Comparison of ENCODE assay signal across 9 cellular contexts in the genomic region with DNA sequence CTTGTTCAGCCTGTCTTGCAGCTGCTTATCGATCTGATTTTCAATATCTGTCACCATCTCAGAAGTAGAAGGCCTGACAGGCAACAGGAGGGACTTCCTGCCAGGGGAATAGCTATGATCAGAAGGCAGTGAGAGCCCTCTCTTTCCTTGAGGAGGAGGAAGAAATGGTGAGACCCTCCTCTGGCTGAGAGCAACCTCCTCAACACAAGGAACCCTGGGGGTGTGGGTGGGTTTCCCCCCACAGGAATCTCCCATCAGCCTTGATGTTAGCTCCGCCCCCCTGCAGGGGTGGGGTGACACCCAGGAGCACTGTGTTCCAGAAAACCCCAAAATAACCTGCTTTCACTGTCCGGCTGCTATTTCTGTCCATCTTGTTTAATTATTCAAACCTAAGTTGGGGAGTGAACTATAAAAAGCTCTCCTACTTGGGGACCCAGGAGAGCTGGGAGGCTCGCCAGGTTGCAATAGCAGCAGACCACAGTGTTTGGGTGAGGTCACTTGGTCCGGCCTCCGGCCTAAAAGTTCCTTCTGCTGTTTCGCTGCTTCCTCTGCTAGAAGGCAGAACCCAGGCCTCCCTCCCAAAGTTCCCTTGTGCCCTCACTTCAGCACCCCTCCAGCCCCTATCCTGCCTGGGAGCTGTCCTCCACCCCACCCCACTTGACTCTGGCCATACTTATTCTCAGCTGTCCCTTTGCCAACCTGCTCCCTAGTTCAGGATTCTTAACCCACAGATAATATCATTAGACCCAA. TPM values are rescaled to one million over a fixed set of nuclear protein-coding genes. Genes with fewer than 3 reads are reported as not detected.
A peak's percentile ranks its signal among the peaks of the same experiment; 100 is the strongest.
DNase-seq lines count a peak whose midpoint lies in the region; ATAC-seq and TF ChIP-seq lines count a peak whose summit lies in the region.
"Had no signal": no experiment of that assay in that cellular context is flagged by ENCODE, and none has a peak within 500 bp of the region (broad histone marks: within the 10 kb centered on the region; RNA-seq: fewer than 3 reads in every experiment).

No MANE protein-coding gene starts in this region.

- 59% methylated on average over 6 of the region's 7 CpGs for WGBS in suprapubic skin

- peak overlapping the region; percentile 75 for H3K27ac Mint-ChIP-seq in activated T-helper 1 cell treated with anti-CD3 and anti-CD28 coated beads, Interleukin-12 subunit alpha, Interleukin-12 subunit beta, Interleukin-2, Interleukin-4 antibody, amounts not matched to agents 30 ng/mL and 10 ng/mL and 1 ng/mL, durations not matched to agents 14 hours and 24 hours and 36 hours
- H3K27ac Mint-ChIP-seq in immature natural killer cell = peak overlapping the region; percentile 81 to 100 (median 95)

- H3K36me3 ChIP-seq in suprapubic skin = no peaks in the 10 kb centered on the region

- peak; percentile 24 for DNase-seq in NOMO-1 treated with DMSO at 0.1 percent for 48 hours (lab: John Stamatoyannopoulos, UW; ENCODE audit: unreplicated experiment)
- DNase-seq in NOMO-1 treated with dmso at 0.1 percent for 144 hours (lab: John Stamatoyannopoulos, UW; ENCODE audit: unreplicated experiment) = no peak
- no peak for DNase-seq in activated T-helper 1 cell treated with anti-CD3 and anti-CD28 coated beads, Interleukin-12 subunit alpha, Interleukin-12 subunit beta, Interleukin-2, Interleukin-4 antibody, amounts not matched to agents 30 ng/mL and 10 ng/mL and 1 ng/mL, durations not matched to agents 14 hours and 24 hours and 36 hours (ENCODE audit: low spot score)
- DNase-seq in immature natural killer cell = peak in 1 of 3 donors; percentile 48
- peak in 1 of 2 donors; percentile 79 for DNase-seq in suprapubic skin (ENCODE audit: low spot score in 2 of 2)
- DNase-seq in NCI-H526 treated with DMSO at 0.1 percent for 48 hours (lab: John Stamatoyannopoulos, UW) = no peak
- DNase-seq in SIG-M5 treated with dmso at 0.1 percent for 504 hours (lab: John Stamatoyannopoulos, UW; ENCODE audit: unreplicated experiment) = no peak
- DNase-seq: 8988T had no signal

- H3K27ac ChIP-seq in suprapubic skin = peak overlapping the region; percentile 84

- TF ChIP-seq CTCF in suprapubic skin (IDR thresholded peaks at IDR 0.05) = no peak

- H3K4me3 ChIP-seq in suprapubic skin = peak overlapping the region; percentile 4

- H3K27me3 ChIP-seq in suprapubic skin = no peaks in the 10 kb centered on the region

- no peaks in the 10 kb centered on the region for H3K27me3 Mint-ChIP-seq in activated T-helper 1 cell treated with anti-CD3 and anti-CD28 coated beads, Interleukin-12 subunit alpha, Interleukin-12 subunit beta, Interleukin-2, Interleukin-4 antibody, amounts not matched to agents 30 ng/mL and 10 ng/mL and 1 ng/mL, durations not matched to agents 14 hours and 24 hours and 36 hours (ENCODE audit: insufficient read depth)
- H3K27me3 Mint-ChIP-seq in immature natural killer cell (ENCODE audit: low read depth in 3 of 3) = peaks cover 12 to 25% (median 24%) of the 10 kb centered on the region in 3 donors

- no peak for ATAC-seq in GM18868 (IDR thresholded peaks at IDR 0.05; ENCODE audit: unreplicated experiment)

- H3K4me3 Mint-ChIP-seq in activated T-helper 1 cell treated with anti-CD3 and anti-CD28 coated beads, Interleukin-12 subunit alpha, Interleukin-12 subunit beta, Interleukin-2, Interleukin-4 antibody, amounts not matched to agents 30 ng/mL and 10 ng/mL and 1 ng/mL, durations not matched to agents 14 hours and 24 hours and 36 hours = peak overlapping the region; percentile 78
- peak overlapping the region; percentile 45 to 69 (median 64) for H3K4me3 Mint-ChIP-seq in immature natural killer cell

- peaks cover 56% of the 10 kb centered on the region for H3K4me1 Mint-ChIP-seq in activated T-helper 1 cell treated with anti-CD3 and anti-CD28 coated beads, Interleukin-12 subunit alpha, Interleukin-12 subunit beta, Interleukin-2, Interleukin-4 antibody, amounts not matched to agents 30 ng/mL and 10 ng/mL and 1 ng/mL, durations not matched to agents 14 hours and 24 hours and 36 hours (ENCODE audit: low read depth)
- peaks cover 52 to 55% of the 10 kb centered on the region in 2 donors for H3K4me1 Mint-ChIP-seq in immature natural killer cell

- TF ChIP-seq EP300 in suprapubic skin (IDR thresholded peaks at IDR 0.05) = no peak

- intact Hi-C loops in activated T-helper 1 cell treated with anti-CD3 and anti-CD28 coated beads, Interleukin-12 subunit alpha, Interleukin-12 subunit beta, Interleukin-2, Interleukin-4 antibody, amounts not matched to agents 30 ng/mL and 10 ng/mL and 1 ng/mL, durations not matched to agents 14 hours and 24 hours and 36 hours (cut with micrococcal nuclease) = loop anchor here (5.0 to 10.0 kb wide), 3 partner anchors 64 to 654 kb away; a partner anchor contains a TSS

- no peak for TF ChIP-seq POLR2A in suprapubic skin (IDR thresholded peaks at IDR 0.05)

- H3K36me3 Mint-ChIP-seq in activated T-helper 1 cell treated with anti-CD3 and anti-CD28 coated beads, Interleukin-12 subunit alpha, Interleukin-12 subunit beta, Interleukin-2, Interleukin-4 antibody, amounts not matched to agents 30 ng/mL and 10 ng/mL and 1 ng/mL, durations not matched to agents 14 hours and 24 hours and 36 hours (ENCODE audit: low read depth) = peaks cover 4% of the 10 kb centered on the region
- H3K36me3 Mint-ChIP-seq in immature natural killer cell = no peaks in the 10 kb centered on the region

- H3K9me3 Mint-ChIP-seq in activated T-helper 1 cell treated with anti-CD3 and anti-CD28 coated beads, Interleukin-12 subunit alpha, Interleukin-12 subunit beta, Interleukin-2, Interleukin-4 antibody, amounts not matched to agents 30 ng/mL and 10 ng/mL and 1 ng/mL, durations not matched to agents 14 hours and 24 hours and 36 hours = no peaks in the 10 kb centered on the region
- H3K9me3 Mint-ChIP-seq in immature natural killer cell = no peaks in the 10 kb centered on the region

- peaks cover 58% of the 10 kb centered on the region for H3K4me1 ChIP-seq in suprapubic skin

- no peaks in the 10 kb centered on the region for H3K9me3 ChIP-seq in suprapubic skin

RNA-seq across cellular contexts. Expression of a gene that starts 7.8 kb away (rescaled TPM):
- 36.3 and 37.0 TPM in 2 replicates for total RNA-seq in activated T-helper 1 cell treated with anti-CD3 and anti-CD28 coated beads, Interleukin-12 subunit alpha, Interleukin-12 subunit beta, Interleukin-2, Interleukin-4 antibody, amounts not matched to agents 30 ng/mL and 10 ng/mL and 1 ng/mL, durations not matched to agents 14 hours and 24 hours and 36 hours
- polyA plus RNA-seq in immature natural killer cell = 10 to 100 TPM in 1 of 3 donors, 1 to 10 TPM in 2; 5.0 to 22.8 (median 6.0) TPM
- total RNA-seq in suprapubic skin = 10 to 100 TPM; 61.7 to 73.5 (median 67.1) TPM
